Comparison of ENCODE assay signal across 18 cellular contexts in genomic region chr2:202361133-202361532, GRCh38.
"Had no signal": no experiment of that assay in that cellular context is flagged by ENCODE, and none has a peak within 500 bp of the region (broad histone marks: within the 10 kb centered on the region; RNA-seq: fewer than 3 reads in every experiment).

No MANE protein-coding gene starts in this region.

- H3K4me1 Mint-ChIP-seq: stimulated activated effector memory CD8-positive, alpha-beta T cell treated with anti-CD3 and anti-CD28 coated beads, Interleukin-12 subunit alpha, Interleukin-12 subunit beta, amount 100 ng/mL, for 72 hours; T-helper 17 cell had no signal

- H3K27me3 Mint-ChIP-seq: activated naive CD8-positive, alpha-beta T cell; dendritic cell treated with granulocyte-macrophage colony-stimulating factor and Interleukin-4, amounts not matched to agents 40 ng/mL and 50 ng/mL, for 4 days; T-helper 17 cell had no signal

- DNase-seq: activated CD4-positive, alpha-beta T cell treated with anti-CD3 and anti-CD28 coated beads for 48 hours; activated CD8-positive, alpha-beta memory T cell treated with anti-CD3 and anti-CD28 coated beads, Interleukin-2, amount 50 U/mL, for 4 hours; activated CD8-positive, alpha-beta T cell treated with anti-CD3 and anti-CD28 coated beads, Interleukin-2, amount 10 ng/mL, durations not matched to agents 7 days and 5 days; activated gamma-delta T cell treated with Interleukin-2 at 50 U/mL for 16 hours; activated T-cell treated with anti-CD3 and anti-CD28 coated beads, Interleukin-2, amount 50 U/mL, for 72 hours; amygdala; effector memory CD4-positive, alpha-beta T cell; foreskin melanocyte; left cardiac atrium; lower lobe of right lung; pancreas; stimulated activated CD4-positive, alpha-beta T cell treated with anti-CD3 and anti-CD28 coated beads, Interleukin-12 subunit alpha, Interleukin-12 subunit beta, amount 100 ng/mL, for 4 hours; T-helper 17 cell; WERI-Rb-1 had no signal

- H3K4me3 Mint-ChIP-seq: activated CD8-positive, alpha-beta T cell treated with anti-CD3 and anti-CD28 coated beads, Interleukin-2, amount 10 ng/mL, durations not matched to agents 7 days and 5 days; activated naive CD8-positive, alpha-beta T cell; activated T-cell treated with anti-CD3 and anti-CD28 coated beads, Interleukin-2, amount 50 U/mL, for 72 hours; dendritic cell treated with granulocyte-macrophage colony-stimulating factor and Interleukin-4, amounts not matched to agents 40 ng/mL and 50 ng/mL, for 4 days; stimulated activated effector memory CD8-positive, alpha-beta T cell treated with anti-CD3 and anti-CD28 coated beads, Interleukin-12 subunit alpha, Interleukin-12 subunit beta, amount 100 ng/mL, for 72 hours; T-helper 17 cell had no signal

- H3K9me3 Mint-ChIP-seq: activated T-cell treated with anti-CD3 and anti-CD28 coated beads, Interleukin-2, amount 50 U/mL, for 72 hours; dendritic cell treated with granulocyte-macrophage colony-stimulating factor and Interleukin-4, amounts not matched to agents 40 ng/mL and 50 ng/mL, for 4 days; stimulated activated effector memory CD8-positive, alpha-beta T cell treated with anti-CD3 and anti-CD28 coated beads, Interleukin-12 subunit alpha, Interleukin-12 subunit beta, amount 100 ng/mL, for 72 hours had no signal

- H3K27ac Mint-ChIP-seq: activated CD8-positive, alpha-beta T cell treated with anti-CD3 and anti-CD28 coated beads, Interleukin-2, amount 10 ng/mL, durations not matched to agents 7 days and 5 days; activated naive CD8-positive, alpha-beta T cell; activated T-cell treated with anti-CD3 and anti-CD28 coated beads, Interleukin-2, amount 50 U/mL, for 72 hours; dendritic cell treated with granulocyte-macrophage colony-stimulating factor and Interleukin-4, amounts not matched to agents 40 ng/mL and 50 ng/mL, for 4 days; stimulated activated effector memory CD8-positive, alpha-beta T cell treated with anti-CD3 and anti-CD28 coated beads, Interleukin-12 subunit alpha, Interleukin-12 subunit beta, amount 100 ng/mL, for 72 hours; T-helper 17 cell had no signal

- H3K4me3 ChIP-seq: lower lobe of right lung, pancreas, thoracic aorta had no signal

- H3K36me3 Mint-ChIP-seq: stimulated activated effector memory CD8-positive, alpha-beta T cell treated with anti-CD3 and anti-CD28 coated beads, Interleukin-12 subunit alpha, Interleukin-12 subunit beta, amount 100 ng/mL, for 72 hours had no signal
